1 cellular context compared by ENCODE assay signal in genomic region chr13:75792526-75793187, GRCh38.
TF ChIP-seq lines count a peak whose summit lies in the region.

No MANE protein-coding gene starts in this region.

TF ChIP-seq in SK-N-SH, 30 proteins besides CTCF, POLR2A, EP300 and RAD21 (continued from another document):
- TF ChIP-seq REST (IDR thresholded peaks at IDR 0.05; ENCODE audit: low read depth, low read length) = no peak
- no peak for TF ChIP-seq ZBTB33 (IDR thresholded peaks at IDR 0.05; ENCODE audit: borderline replicate concordance, low read depth)
- TF ChIP-seq YY1 (IDR thresholded peaks at IDR 0.05; ENCODE audit: low read depth) = no peak
- TF ChIP-seq USF2 (IDR thresholded peaks at IDR 0.05; ENCODE audit: borderline replicate concordance, low read depth, low read length) = no peak
